In the genomic region with DNA sequence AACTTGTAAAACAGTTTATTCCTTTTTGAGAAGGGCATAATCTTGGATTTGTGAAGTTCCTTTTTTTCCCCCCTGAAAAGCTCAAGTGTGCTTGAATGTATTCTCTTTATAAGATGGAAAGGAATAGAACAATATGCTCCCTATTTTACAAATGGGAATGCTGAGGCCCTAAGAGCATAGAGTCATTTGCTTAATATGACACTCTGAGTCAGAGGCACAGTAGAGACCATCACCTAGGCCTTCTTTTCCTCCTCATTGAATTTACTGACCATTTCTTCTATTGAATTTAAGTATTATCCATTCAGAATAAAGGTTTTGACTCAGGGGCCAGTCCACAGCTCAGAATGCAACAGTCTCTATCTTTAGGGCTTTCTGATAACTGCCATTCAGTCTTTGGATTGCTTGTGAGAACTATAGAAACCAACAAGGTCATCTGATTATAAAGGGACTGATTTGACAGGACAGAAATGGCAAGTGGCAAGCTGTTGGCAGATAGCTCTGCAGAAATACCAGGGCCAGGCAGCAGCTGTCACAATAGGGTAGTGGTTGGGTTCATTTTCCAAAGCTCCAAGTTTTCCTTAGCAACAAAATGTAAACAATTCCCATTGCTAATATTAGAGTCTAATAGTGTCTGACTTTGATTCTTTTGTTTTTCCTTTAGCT, we compare ENCODE assay signal across 8 cellular contexts.
A peak's percentile ranks its signal among the peaks of the same experiment; 100 is the strongest.
DNase-seq lines count a peak whose midpoint lies in the region; TF ChIP-seq lines count a peak whose summit lies in the region.
"Not testable (repeated sequence)": the region's sequence is repeated elsewhere in the genome, so short reads cannot be mapped to it uniquely, and the experiment has no call there.

No MANE protein-coding gene starts in this region.

- H3F3A ChIP-seq in SK-N-SH (replicated peaks; ENCODE audit: insufficient read depth) = peaks cover 26% of the 10 kb centered on the region

- H3K79me2 ChIP-seq in SK-N-SH (ENCODE audit: insufficient read depth) = not testable (repeated sequence)

- DNase-seq in AG08395 (ENCODE audit: low spot score) = peak; percentile 11
- DNase-seq in HT-29 (ENCODE audit: low spot score) = peak; percentile 16
- peak; percentile 4 for DNase-seq in NCI-H446 treated with DMSO at 0.1 percent for 48 hours (lab: John Stamatoyannopoulos, UW)
- DNase-seq in SK-N-SH; coronary artery (ENCODE audit: low spot score): not testable (repeated sequence)
- DNase-seq in cardiac muscle cell (ENCODE audit: low read depth in 1 of 2, low spot score in 1 of 2) = peak in 1 of 2 donors; percentile 62
- DNase-seq in mesenchymal stem cell = peak; percentile 53

- H3K4ac ChIP-seq in mesenchymal stem cell (ENCODE audit: low read depth in 1 of 2, low read length in 2 of 2) = not testable (repeated sequence)

- H3K4me3 ChIP-seq in SK-N-SH (ENCODE audit: low read depth in 2 of 2, low read length in 1 of 2); coronary artery; mesenchymal stem cell (ENCODE audit: insufficient read depth in 1 of 2, low read depth in 1 of 2, low read length in 2 of 2): not testable (repeated sequence)
- peak overlapping the region; percentile 8 for H3K4me3 ChIP-seq in cardiac muscle cell
- peak overlapping the region; percentile 37 for H3K4me3 ChIP-seq in skeletal muscle satellite cell (ENCODE audit: low read length)

- not testable (repeated sequence) for H3K23ac ChIP-seq in mesenchymal stem cell (ENCODE audit: low read length in 2 of 2)

- H3K9ac ChIP-seq in SK-N-SH (peak overlapping the region; percentile 26; the same call in 1 of the 2 replicates), mesenchymal stem cell (ENCODE audit: low read length) (peak overlapping the region; percentile 63), skeletal muscle satellite cell (ENCODE audit: low read depth, low read length) (peak overlapping the region; percentile 36)

- H4K91ac ChIP-seq in mesenchymal stem cell (ENCODE audit: low read length) = not testable (repeated sequence)

- not testable (repeated sequence) for H2AK5ac ChIP-seq in mesenchymal stem cell (ENCODE audit: low read length, severe bottlenecking)

- H2BK120ac ChIP-seq in mesenchymal stem cell (ENCODE audit: low read depth, low read length) = not testable (repeated sequence)

- H2BK5ac ChIP-seq in mesenchymal stem cell (ENCODE audit: low read depth, low read length, poor library complexity, severe bottlenecking) = not testable (repeated sequence)

- H3K9me3 ChIP-seq in SK-N-SH; cardiac muscle cell (ENCODE audit: low read depth); mesenchymal stem cell (ENCODE audit: control insufficient read depth, low read length); skeletal muscle satellite cell (replicated peaks; ENCODE audit: low read length): not testable (repeated sequence)

- not testable (repeated sequence) for H2AFZ ChIP-seq in SK-N-SH (ENCODE audit: low read depth); mesenchymal stem cell (ENCODE audit: low read depth, low read length)

- not testable (repeated sequence) for H3K79me1 ChIP-seq in mesenchymal stem cell (replicated peaks; ENCODE audit: low read length, poor library complexity, severe bottlenecking)

- H3K27ac ChIP-seq in SK-N-SH (ENCODE audit: low read depth in 2 of 2, low read length in 1 of 2) (peak overlapping the region; percentile 22 to 69; a peak in 3 of 4 replicates), coronary artery (peak overlapping the region; percentile 46), cardiac muscle cell (peak overlapping the region; percentile 94)
- not testable (repeated sequence) for H3K27ac ChIP-seq in mesenchymal stem cell (ENCODE audit: low read length, poor library complexity, severe bottlenecking)

- TF ChIP-seq EP300 in SK-N-SH (IDR thresholded peaks at IDR 0.05; ENCODE audit: borderline replicate concordance in 1 of 2, low read depth in 1 of 2, low read length in 1 of 2) = not testable (repeated sequence)

- H3K14ac ChIP-seq in mesenchymal stem cell (ENCODE audit: low read length in 2 of 2) = not testable (repeated sequence)

- H2BK15ac ChIP-seq in mesenchymal stem cell (ENCODE audit: low read depth, poor library complexity, severe bottlenecking) = not testable (repeated sequence)

- POLR2A ChIA-PET in SK-N-SH (lab: Yijun Ruan, JAX) = not testable (repeated sequence)

- not testable (repeated sequence) for H3K9me2 ChIP-seq in SK-N-SH

- TF ChIP-seq CTCF in SK-N-SH (IDR thresholded peaks at IDR 0.05); coronary artery (IDR thresholded peaks at IDR 0.05); cardiac muscle cell (IDR thresholded peaks at IDR 0.05; ENCODE audit: low read depth, low read length): not testable (repeated sequence)

- not testable (repeated sequence) for H3K36me3 ChIP-seq in SK-N-SH (replicated peaks in 1 of 2; ENCODE audit: control insufficient read depth in 1 of 2, insufficient read depth in 2 of 2, low read length in 1 of 2); cardiac muscle cell; mesenchymal stem cell (ENCODE audit: control insufficient read depth in 1 of 2, insufficient read depth in 2 of 2, low read depth in 1 of 2, low read length in 2 of 2); skeletal muscle satellite cell (ENCODE audit: insufficient read depth, low read length)

- not testable (repeated sequence) for H4K20me1 ChIP-seq in SK-N-SH (ENCODE audit: insufficient read depth)

- not testable (repeated sequence) for TF ChIP-seq RAD21 in SK-N-SH (IDR thresholded peaks at IDR 0.05; ENCODE audit: low read length)

- H3K4me2 ChIP-seq in SK-N-SH (peak overlapping the region; percentile 61), skeletal muscle satellite cell (ENCODE audit: low read length) (peak overlapping the region; percentile 63)
- H3K4me2 ChIP-seq in mesenchymal stem cell (ENCODE audit: low read length, poor library complexity, severe bottlenecking) = not testable (repeated sequence)

- H3K4me1 ChIP-seq in SK-N-SH (ENCODE audit: control insufficient read depth in 1 of 2, insufficient read depth in 2 of 2, low read depth in 1 of 2, low read length in 1 of 2) (peaks cover 0 to 14% of the 10 kb centered on the region in 2 experiments; a peak in 3 of 4 replicates), cardiac muscle cell (ENCODE audit: low read depth) (peaks cover 42% of the 10 kb centered on the region), skeletal muscle satellite cell (ENCODE audit: control insufficient read depth, insufficient read depth, low read length) (peaks cover 36% of the 10 kb centered on the region)
- not testable (repeated sequence) for H3K4me1 ChIP-seq in mesenchymal stem cell (ENCODE audit: control insufficient read depth, insufficient read depth, low read depth, low read length)

- not testable (repeated sequence) for H3K27me3 ChIP-seq in SK-N-SH (ENCODE audit: insufficient read depth); cardiac muscle cell; mesenchymal stem cell (ENCODE audit: control insufficient read depth in 1 of 2, insufficient read depth in 1 of 2, low read length in 2 of 2); skeletal muscle satellite cell (ENCODE audit: control insufficient read depth, insufficient read depth, low read length)

- H3K18ac ChIP-seq in mesenchymal stem cell (ENCODE audit: low read depth in 1 of 2, low read length in 2 of 2) = not testable (repeated sequence)

- not testable (repeated sequence) for H4K8ac ChIP-seq in mesenchymal stem cell (ENCODE audit: low read length)

- not testable (repeated sequence) for H2BK12ac ChIP-seq in mesenchymal stem cell (ENCODE audit: low read length in 2 of 2)

- CTCF ChIA-PET in SK-N-SH (lab: Yijun Ruan, JAX) = interaction anchor here (0.7 to 8.3 kb wide), 4 partner anchors 115 to 267 kb away, joined by 3 to 67 read pairs (median 3); no protein-coding TSS in a partner anchor

TF ChIP-seq in SK-N-SH, 30 proteins besides CTCF, POLR2A, EP300 and RAD21:
- TF ChIP-seq, protein P1, sequence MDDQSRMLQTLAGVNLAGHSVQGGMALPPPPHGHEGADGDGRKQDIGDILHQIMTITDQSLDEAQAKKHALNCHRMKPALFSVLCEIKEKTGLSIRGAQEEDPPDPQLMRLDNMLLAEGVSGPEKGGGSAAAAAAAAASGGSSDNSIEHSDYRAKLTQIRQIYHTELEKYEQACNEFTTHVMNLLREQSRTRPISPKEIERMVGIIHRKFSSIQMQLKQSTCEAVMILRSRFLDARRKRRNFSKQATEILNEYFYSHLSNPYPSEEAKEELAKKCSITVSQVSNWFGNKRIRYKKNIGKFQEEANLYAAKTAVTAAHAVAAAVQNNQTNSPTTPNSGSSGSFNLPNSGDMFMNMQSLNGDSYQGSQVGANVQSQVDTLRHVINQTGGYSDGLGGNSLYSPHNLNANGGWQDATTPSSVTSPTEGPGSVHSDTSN (IDR thresholded peaks at IDR 0.05) = 0 out of 2 replicates have a peak, but pooled peaks have one; percentile 8
